ENCODE assay signal across 8 cellular contexts in genomic region chr3:94862703-94863102, GRCh38.
DNase-seq lines count a peak whose midpoint lies in the region; ATAC-seq, FAIRE-seq and TF ChIP-seq lines count a peak whose summit lies in the region.

No MANE protein-coding gene starts in this region.

- CTCF ChIA-PET in HCT116 (lab: Charles Lee), result no interaction called here

- POLR2A ChIA-PET in HCT116 (lab: Charles Lee), result no interaction called here

- WGBS in esophagus muscularis mucosa, result 90% methylated on average over 3 of the region's 3 CpGs

- no peak for TF ChIP-seq EP300 in esophagus muscularis mucosa (IDR thresholded peaks at IDR 0.05)

- H3K9me2 ChIP-seq in HCT116 (ENCODE audit: insufficient read depth), result no peaks in the 10 kb centered on the region

- no peak for DNase-seq in D721Med (ENCODE audit: insufficient read length, low spot score)
- DNase-seq in HCT116 (ENCODE audit: low read depth, low spot score), result no peak
- DNase-seq in NCI-H510A treated with DMSO at 0.1 percent for 48 hours (lab: John Stamatoyannopoulos, UW), result peak; percentile 10
- DNase-seq in esophagus muscularis mucosa (ENCODE audit: extremely low spot score), result no peak
- no peak for DNase-seq in AG08395 (ENCODE audit: low spot score)
- no peak for DNase-seq in activated T-cell treated with anti-CD3 and anti-CD28 coated beads, Interleukin-2, amount 50 U/mL, for 4 hours
- no peak for DNase-seq in kidney
- no peak for DNase-seq in inferior parietal cortex (ENCODE audit: extremely low spot score)

- H3K9me3 Mint-ChIP-seq in activated T-cell treated with anti-CD3 and anti-CD28 coated beads, Interleukin-2, amount 50 U/mL, for 4 hours, result peaks cover 32% of the 10 kb centered on the region

- BruUV-seq in HCT116 (replicated peaks; lab: Mats Ljungman, UMichigan), result no TSS peak

- no peaks in the 10 kb centered on the region for H3K27me3 ChIP-seq in HCT116 (ENCODE audit: insufficient read depth, low read length)
- H3K27me3 ChIP-seq in esophagus muscularis mucosa, result no peaks in the 10 kb centered on the region

- H3K27me3 Mint-ChIP-seq in activated T-cell treated with anti-CD3 and anti-CD28 coated beads, Interleukin-2, amount 50 U/mL, for 4 hours (ENCODE audit: low read depth), result no peaks in the 10 kb centered on the region

- no peaks in the 10 kb centered on the region for H3K36me3 ChIP-seq in HCT116 (ENCODE audit: control insufficient read depth in 1 of 2, insufficient read depth in 2 of 2, low read length in 2 of 2)
- H3K36me3 ChIP-seq in esophagus muscularis mucosa, result no peaks in the 10 kb centered on the region
- H3K36me3 ChIP-seq in kidney (ENCODE audit: control insufficient read depth in 1 of 2, insufficient read depth in 2 of 2, low read length in 2 of 2), result no peaks in the 10 kb centered on the region

- H3K27ac ChIP-seq in HCT116 (ENCODE audit: low read depth, low read length), result no peak overlapping the region
- H3K27ac ChIP-seq in esophagus muscularis mucosa (replicated peaks in 1 of 4), result no peak overlapping the region
- H3K27ac ChIP-seq in kidney (ENCODE audit: low read depth in 2 of 2, low read length in 2 of 2), result no peak overlapping the region

- no peak overlapping the region for H3K4me2 ChIP-seq in HCT116 (ENCODE audit: low read length)

- TF ChIP-seq POLR2A in HCT116 (IDR thresholded peaks at IDR 0.05; ENCODE audit: borderline replicate concordance, extremely low read depth, insufficient read depth, insufficient read length) (no peak), esophagus muscularis mucosa (IDR thresholded peaks at IDR 0.05; ENCODE audit: low read depth) (no peak)

- H4K20me1 ChIP-seq in HCT116 (ENCODE audit: insufficient read depth), result no peaks in the 10 kb centered on the region

- H3K4me3 ChIP-seq in HCT116 (replicated peaks in 1 of 2; ENCODE audit: low read depth in 1 of 2, low read length in 2 of 2), result no peak overlapping the region
- no peak overlapping the region for H3K4me3 ChIP-seq in esophagus muscularis mucosa
- no peak overlapping the region for H3K4me3 ChIP-seq in kidney (ENCODE audit: low read length in 2 of 2)

- H2AFZ ChIP-seq in HCT116 (ENCODE audit: low read depth, low read length, poor library complexity, severe bottlenecking), result no peak overlapping the region

- RAD21 ChIA-PET in HCT116 (lab: Charles Lee; ENCODE audit: low non-redundant PET in 1 of 2, low total read pairs in 2 of 2, uncharacterized antibody in 2 of 2, unreplicated experiment in 2 of 2), result no interaction called here

- intact Hi-C loops in HCT116 (cut with micrococcal nuclease), result no loop called here
- intact Hi-C loops in esophagus muscularis mucosa (cut with DNase I), result no loop called here
- intact Hi-C loops in kidney (cut with DNase I), result no loop called here

- H3K4me3 Mint-ChIP-seq in activated T-cell treated with anti-CD3 and anti-CD28 coated beads, Interleukin-2, amount 50 U/mL, for 4 hours, result no peak overlapping the region

- H3K9me3 ChIP-seq in HCT116 (ENCODE audit: control insufficient read depth in 1 of 2, insufficient read depth in 1 of 2, low read depth in 1 of 2, low read length in 2 of 2), result peaks cover 4 to 18% of the 10 kb centered on the region in 2 experiments; a peak in 2 of 4 replicates
- H3K9me3 ChIP-seq in esophagus muscularis mucosa, result peaks cover 0 to 35% (median 30%) of the 10 kb centered on the region in 4 donors
- H3K9me3 ChIP-seq in kidney (ENCODE audit: control insufficient read depth in 1 of 2, low read length in 2 of 2), result peaks cover 4 to 12% of the 10 kb centered on the region in 2 donors

- no peaks in the 10 kb centered on the region for H3K4me1 Mint-ChIP-seq in activated T-cell treated with anti-CD3 and anti-CD28 coated beads, Interleukin-2, amount 50 U/mL, for 4 hours (ENCODE audit: low read depth)

- ATAC-seq in HCT116, result no peak
- no peak for ATAC-seq in activated T-cell treated with anti-CD3 and anti-CD28 coated beads, Interleukin-2, amount 50 U/mL, for 4 hours

- peak; percentile 15; the same call in 1 of the 2 replicates for TF ChIP-seq RAD21 in HCT116 (IDR thresholded peaks at IDR 0.05; ENCODE audit: low read depth)

- no peaks in the 10 kb centered on the region for H3K4me1 ChIP-seq in HCT116 (ENCODE audit: control insufficient read depth in 1 of 2, insufficient read depth in 2 of 2, low read length in 2 of 2)
- no peaks in the 10 kb centered on the region for H3K4me1 ChIP-seq in esophagus muscularis mucosa
- H3K4me1 ChIP-seq in kidney (ENCODE audit: control insufficient read depth in 1 of 2, insufficient read depth in 1 of 2, low read depth in 1 of 2, low read length in 2 of 2), result no peaks in the 10 kb centered on the region

- H3K9ac ChIP-seq in HCT116 (ENCODE audit: low read length) (no peak overlapping the region), kidney (ENCODE audit: low read length in 2 of 2) (no peak overlapping the region)

- FAIRE-seq in D721Med (lab: Jason Lieb, UNC), result no peak
- no peak for FAIRE-seq in kidney (lab: Jason Lieb, UNC)

- TF ChIP-seq CTCF in D721Med (IDR thresholded peaks at IDR 0.05; ENCODE audit: insufficient read depth, missing control alignments) (peak; percentile 58), HCT116 (IDR thresholded peaks at IDR 0.05 in 2 of 3, conservative IDR thresholded peaks at IDR 0.05 in 1 of 3; ENCODE audit: borderline replicate concordance in 1 of 3, insufficient read depth in 1 of 3, low read depth in 2 of 3, low read length in 2 of 3) (peak in 2 of 3 experiments; percentile 37 to 38; a peak in 2 of 6 replicates), esophagus muscularis mucosa (IDR thresholded peaks at IDR 0.05) (peak in 2 of 3 experiments; percentile 9 to 39), kidney (IDR thresholded peaks at IDR 0.05; ENCODE audit: borderline replicate concordance, extremely low read depth, insufficient read depth) (no peak)

- no peaks in the 10 kb centered on the region for H3K36me3 Mint-ChIP-seq in activated T-cell treated with anti-CD3 and anti-CD28 coated beads, Interleukin-2, amount 50 U/mL, for 4 hours (ENCODE audit: insufficient read depth)

- H3K79me2 ChIP-seq in HCT116 (ENCODE audit: insufficient read depth, low read length), result no peaks in the 10 kb centered on the region

TF ChIP-seq in HCT116, 20 proteins besides CTCF, POLR2A, EP300 and RAD21 (continues in another document):
- TF ChIP-seq FOSL1 (IDR thresholded peaks at IDR 0.05; ENCODE audit: low read depth) (no peak), EGR1 (IDR thresholded peaks at IDR 0.05; ENCODE audit: low read depth) (no peak), JUND (IDR thresholded peaks at IDR 0.05) (no peak), SP1 (IDR thresholded peaks at IDR 0.05; ENCODE audit: low read depth) (no peak), ZBTB33 (IDR thresholded peaks at IDR 0.05; ENCODE audit: extremely low read depth, insufficient replicate concordance, low read length) (no peak), ZFX (IDR thresholded peaks at IDR 0.05) (no peak), ELF1 (IDR thresholded peaks at IDR 0.05; ENCODE audit: borderline replicate concordance, low read depth) (no peak), ZNF274 (IDR thresholded peaks at IDR 0.05; ENCODE audit: low read depth, low read length) (no peak), YY1 (IDR thresholded peaks at IDR 0.05; ENCODE audit: extremely low read depth, insufficient replicate concordance, low read depth, low read length) (no peak), MAX (IDR thresholded peaks at IDR 0.05) (no peak), TCF7L2 (IDR thresholded peaks at IDR 0.05; ENCODE audit: borderline replicate concordance, extremely low read depth, insufficient read depth, insufficient read length) (no peak), EZH2 (IDR thresholded peaks at IDR 0.05) (no peak), SIN3A (IDR thresholded peaks at IDR 0.05; ENCODE audit: low read depth) (no peak)
- TF ChIP-seq, protein P1, sequence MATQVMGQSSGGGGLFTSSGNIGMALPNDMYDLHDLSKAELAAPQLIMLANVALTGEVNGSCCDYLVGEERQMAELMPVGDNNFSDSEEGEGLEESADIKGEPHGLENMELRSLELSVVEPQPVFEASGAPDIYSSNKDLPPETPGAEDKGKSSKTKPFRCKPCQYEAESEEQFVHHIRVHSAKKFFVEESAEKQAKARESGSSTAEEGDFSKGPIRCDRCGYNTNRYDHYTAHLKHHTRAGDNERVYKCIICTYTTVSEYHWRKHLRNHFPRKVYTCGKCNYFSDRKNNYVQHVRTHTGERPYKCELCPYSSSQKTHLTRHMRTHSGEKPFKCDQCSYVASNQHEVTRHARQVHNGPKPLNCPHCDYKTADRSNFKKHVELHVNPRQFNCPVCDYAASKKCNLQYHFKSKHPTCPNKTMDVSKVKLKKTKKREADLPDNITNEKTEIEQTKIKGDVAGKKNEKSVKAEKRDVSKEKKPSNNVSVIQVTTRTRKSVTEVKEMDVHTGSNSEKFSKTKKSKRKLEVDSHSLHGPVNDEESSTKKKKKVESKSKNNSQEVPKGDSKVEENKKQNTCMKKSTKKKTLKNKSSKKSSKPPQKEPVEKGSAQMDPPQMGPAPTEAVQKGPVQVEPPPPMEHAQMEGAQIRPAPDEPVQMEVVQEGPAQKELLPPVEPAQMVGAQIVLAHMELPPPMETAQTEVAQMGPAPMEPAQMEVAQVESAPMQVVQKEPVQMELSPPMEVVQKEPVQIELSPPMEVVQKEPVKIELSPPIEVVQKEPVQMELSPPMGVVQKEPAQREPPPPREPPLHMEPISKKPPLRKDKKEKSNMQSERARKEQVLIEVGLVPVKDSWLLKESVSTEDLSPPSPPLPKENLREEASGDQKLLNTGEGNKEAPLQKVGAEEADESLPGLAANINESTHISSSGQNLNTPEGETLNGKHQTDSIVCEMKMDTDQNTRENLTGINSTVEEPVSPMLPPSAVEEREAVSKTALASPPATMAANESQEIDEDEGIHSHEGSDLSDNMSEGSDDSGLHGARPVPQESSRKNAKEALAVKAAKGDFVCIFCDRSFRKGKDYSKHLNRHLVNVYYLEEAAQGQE (IDR thresholded peaks at IDR 0.05; ENCODE audit: low read depth), result no peak
